In the genomic region with DNA sequence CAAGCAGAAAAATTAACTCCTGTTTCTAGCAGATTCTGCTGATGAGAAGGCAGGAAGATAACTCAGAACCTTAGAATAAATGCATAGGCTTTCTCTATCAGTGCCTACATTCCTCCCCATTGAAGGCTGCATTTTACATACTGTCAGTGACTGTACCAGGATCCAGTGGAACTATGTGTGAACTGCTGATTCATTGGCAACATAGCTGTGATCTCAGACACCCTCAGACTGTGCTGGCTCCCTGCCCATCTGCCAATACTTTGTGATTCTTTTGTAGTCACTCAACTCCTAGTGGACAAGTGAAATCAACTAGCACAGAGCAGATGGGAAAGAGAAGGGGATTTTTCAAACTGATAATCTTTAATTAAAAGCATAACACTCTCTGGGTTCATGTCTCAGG, we compare ENCODE assay signal across 11 cellular contexts.
DNase-seq lines count a peak whose midpoint lies in the region; ATAC-seq and TF ChIP-seq lines count a peak whose summit lies in the region.
"Had no signal": no experiment of that assay in that cellular context is flagged by ENCODE, and none has a peak within 500 bp of the region (broad histone marks: within the 10 kb centered on the region; RNA-seq: fewer than 3 reads in every experiment).

No MANE protein-coding gene starts in this region.

- H3K9me3 ChIP-seq in Panc1 (ENCODE audit: control insufficient read depth, insufficient read depth, low read depth, low read length) = no peaks in the 10 kb centered on the region
- H3K9me3 ChIP-seq: prostate gland had no signal

- no peak for ATAC-seq in Panc1
- peak; percentile 57 for ATAC-seq in stimulated activated effector memory CD8-positive, alpha-beta T cell treated with anti-CD3 and anti-CD28 coated beads, Interleukin-12 subunit alpha, Interleukin-12 subunit beta, amount 100 ng/mL, for 72 hours
- ATAC-seq in stimulated activated naive CD8-positive, alpha-beta T cell treated with anti-CD3 and anti-CD28 coated beads, Interleukin-15, amount 100 ng/mL, for 72 hours = no peak
- ATAC-seq: left lobe of liver had no signal

- BruUV-seq in Panc1 (replicated peaks; lab: Mats Ljungman, UMichigan) = no TSS peak

- H3K4me1 Mint-ChIP-seq in stimulated activated effector memory CD8-positive, alpha-beta T cell treated with anti-CD3 and anti-CD28 coated beads, Interleukin-12 subunit alpha, Interleukin-12 subunit beta, amount 100 ng/mL, for 72 hours = no peaks in the 10 kb centered on the region
- no peaks in the 10 kb centered on the region for H3K4me1 Mint-ChIP-seq in stimulated activated naive CD8-positive, alpha-beta T cell treated with anti-CD3 and anti-CD28 coated beads, Interleukin-15, amount 100 ng/mL, for 72 hours

- no peak overlapping the region for H3K4me3 Mint-ChIP-seq in stimulated activated effector memory CD8-positive, alpha-beta T cell treated with anti-CD3 and anti-CD28 coated beads, Interleukin-12 subunit alpha, Interleukin-12 subunit beta, amount 100 ng/mL, for 72 hours
- H3K4me3 Mint-ChIP-seq in stimulated activated naive CD8-positive, alpha-beta T cell treated with anti-CD3 and anti-CD28 coated beads, Interleukin-15, amount 100 ng/mL, for 72 hours = no peak overlapping the region

- H3K27me3 ChIP-seq in Panc1 (ENCODE audit: control insufficient read depth, insufficient read depth, low read length) = no peaks in the 10 kb centered on the region

- TF ChIP-seq CTCF in Panc1 (IDR thresholded peaks at IDR 0.05) (no peak), fibroblast of mammary gland (conservative IDR thresholded peaks at IDR 0.05; ENCODE audit: control insufficient read depth, insufficient read depth, low read depth, low read length) (no peak)

- no peaks in the 10 kb centered on the region for H3K27me3 Mint-ChIP-seq in stimulated activated naive CD8-positive, alpha-beta T cell treated with anti-CD3 and anti-CD28 coated beads, Interleukin-15, amount 100 ng/mL, for 72 hours

- intact Hi-C loops in Panc1 (cut with micrococcal nuclease; ENCODE audit: unreplicated experiment) = no loop called here

- H3K36me3 Mint-ChIP-seq in stimulated activated effector memory CD8-positive, alpha-beta T cell treated with anti-CD3 and anti-CD28 coated beads, Interleukin-12 subunit alpha, Interleukin-12 subunit beta, amount 100 ng/mL, for 72 hours = no peaks in the 10 kb centered on the region

- POLR2A ChIA-PET in Panc1 (lab: Charles Lee) = no interaction called here

- H3K4me3 ChIP-seq in Panc1 (ENCODE audit: low read depth in 2 of 2, low read length in 2 of 2) (no peak overlapping the region), fibroblast of mammary gland (ENCODE audit: control insufficient read depth, low read depth, low read length) (no peak overlapping the region)
- H3K4me3 ChIP-seq: prostate gland had no signal

- CTCF ChIA-PET in Panc1 (lab: Charles Lee) = no interaction called here

- H3K27ac Mint-ChIP-seq in stimulated activated effector memory CD8-positive, alpha-beta T cell treated with anti-CD3 and anti-CD28 coated beads, Interleukin-12 subunit alpha, Interleukin-12 subunit beta, amount 100 ng/mL, for 72 hours = no peak overlapping the region
- H3K27ac Mint-ChIP-seq in stimulated activated naive CD8-positive, alpha-beta T cell treated with anti-CD3 and anti-CD28 coated beads, Interleukin-15, amount 100 ng/mL, for 72 hours = no peak overlapping the region
- H3K27ac Mint-ChIP-seq: activated T-helper 2 cell treated with anti-CD3 and anti-CD28 coated beads, Interferon-gamma antibody, Interleukin-2, Interleukin-4, amounts not matched to agents 10 μg/mL and 5 μg/mL and 100 μg/mL, durations not matched to agents 14 hours and 24 hours and 36 hours had no signal

- no peaks in the 10 kb centered on the region for H3K4me1 ChIP-seq in Panc1 (ENCODE audit: control insufficient read depth, insufficient read depth, low read length)
- H3K4me1 ChIP-seq: prostate gland had no signal

- no peak overlapping the region for H3K27ac ChIP-seq in Panc1 (ENCODE audit: low read length)
- H3K27ac ChIP-seq: prostate gland had no signal

- no peaks in the 10 kb centered on the region for H3K36me3 ChIP-seq in Panc1 (ENCODE audit: control insufficient read depth, insufficient read depth, low read length)
- H3K36me3 ChIP-seq: prostate gland had no signal

- H3K9me3 Mint-ChIP-seq in stimulated activated effector memory CD8-positive, alpha-beta T cell treated with anti-CD3 and anti-CD28 coated beads, Interleukin-12 subunit alpha, Interleukin-12 subunit beta, amount 100 ng/mL, for 72 hours = peaks cover 3% of the 10 kb centered on the region
- peaks cover 0 to 8% of the 10 kb centered on the region in 2 donors for H3K9me3 Mint-ChIP-seq in stimulated activated naive CD8-positive, alpha-beta T cell treated with anti-CD3 and anti-CD28 coated beads, Interleukin-15, amount 100 ng/mL, for 72 hours
- H3K9me3 Mint-ChIP-seq: activated T-helper 2 cell treated with anti-CD3 and anti-CD28 coated beads, Interferon-gamma antibody, Interleukin-2, Interleukin-4, amounts not matched to agents 10 μg/mL and 5 μg/mL and 100 μg/mL, durations not matched to agents 14 hours and 24 hours and 36 hours had no signal

- DNase-seq in HCEC 1CT (peak; percentile 89), Panc1 (ENCODE audit: low read depth, low spot score) (peak; percentile 4), fibroblast of mammary gland (ENCODE audit: low read depth) (peak; percentile 65), cerebellar cortex (ENCODE audit: low spot score) (no peak), iPS-NIHi11 (ENCODE audit: low spot score) (no peak)
- DNase-seq in stimulated activated effector memory CD8-positive, alpha-beta T cell treated with anti-CD3 and anti-CD28 coated beads, Interleukin-12 subunit alpha, Interleukin-12 subunit beta, amount 100 ng/mL, for 72 hours (ENCODE audit: low spot score in 2 of 2) = no peak
- DNase-seq in stimulated activated naive CD8-positive, alpha-beta T cell treated with anti-CD3 and anti-CD28 coated beads, Interleukin-15, amount 100 ng/mL, for 72 hours = no peak
- DNase-seq: NCI-H345 had no signal

- in situ Hi-C loops in Panc1 (cut with HindIII; ENCODE audit: low pct_unique_long_range_greater_than_20kb, low sequenced_read_pairs) = no loop called here

Comparison
In these comparisons a context has a peak if more than half of its experiments do, and no peak if none do; other contexts are left out.
1. DNase-seq: peak in HCEC 1CT (single experiment), Panc1 (single experiment) and fibroblast of mammary gland (single experiment); none in stimulated activated effector memory CD8-positive, alpha-beta T cell treated with anti-CD3 and anti-CD28 coated beads, Interleukin-12 subunit alpha, Interleukin-12 subunit beta, amount 100 ng/mL, for 72 hours (0 of 2), cerebellar cortex (single experiment), iPS-NIHi11 (single experiment) and stimulated activated naive CD8-positive, alpha-beta T cell treated with anti-CD3 and anti-CD28 coated beads, Interleukin-15, amount 100 ng/mL, for 72 hours (0 of 2).